Comparison of ENCODE assay signal across 12 cellular contexts in the genomic region with DNA sequence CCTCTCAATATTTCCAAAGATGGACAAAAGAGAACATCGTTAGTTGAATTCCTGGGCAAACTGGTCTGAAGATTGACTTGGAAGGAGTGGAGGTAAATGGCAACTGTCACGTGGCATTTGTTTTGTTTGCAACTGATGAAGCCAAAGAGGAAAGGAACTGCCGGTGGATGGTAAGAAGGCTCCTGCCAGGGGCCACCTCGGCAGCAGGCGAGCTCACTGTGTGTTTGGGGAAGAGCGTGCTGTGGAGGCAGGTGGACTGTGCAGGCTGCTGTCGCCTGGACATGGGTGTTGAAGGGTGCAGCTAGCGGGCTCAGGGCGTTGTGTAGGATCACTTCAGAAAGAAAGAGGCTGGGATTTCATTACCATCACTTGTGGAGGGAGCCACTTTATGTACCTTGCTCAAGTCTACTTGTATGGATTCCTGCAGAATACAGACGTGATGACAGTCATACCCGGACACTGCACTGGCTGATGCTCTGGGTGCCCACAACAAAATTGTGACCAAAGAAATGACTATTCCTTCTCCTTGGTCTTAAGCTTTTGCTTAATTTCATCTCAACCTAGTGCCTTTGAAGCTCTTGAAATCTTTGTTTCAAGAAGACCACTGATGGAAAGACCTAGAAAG.
DNase-seq lines count a peak whose midpoint lies in the region; ATAC-seq and TF ChIP-seq lines count a peak whose summit lies in the region.
"Had no signal": no experiment of that assay in that cellular context is flagged by ENCODE, and none has a peak within 500 bp of the region (broad histone marks: within the 10 kb centered on the region; RNA-seq: fewer than 3 reads in every experiment).

No MANE protein-coding gene starts in this region.

- no peak overlapping the region for H3K9ac ChIP-seq in muscle layer of colon (ENCODE audit: low read length)

- DNase-seq in M059J (ENCODE audit: low read depth) (peak; percentile 54), thoracic aorta (ENCODE audit: low spot score) (no peak), NCI-H2171 treated with DMSO at 0.1 percent for 48 hours (lab: John Stamatoyannopoulos, UW) (no peak), iPS-NIHi11 (ENCODE audit: low spot score) (no peak), ecto neural progenitor cell (ENCODE audit: low spot score) (no peak), D341Med (ENCODE audit: low spot score) (no peak)
- DNase-seq: activated CD4-positive, alpha-beta T cell treated with anti-CD3 and anti-CD28 coated beads for 4 hours; activated naive CD4-positive, alpha-beta T cell treated with anti-CD3 and anti-CD28 coated beads, Interleukin-2, amount 50 U/mL, for 16 hours; DND-41; stimulated activated CD4-positive, alpha-beta T cell treated with anti-CD3 and anti-CD28 coated beads, Interleukin-4, amount 100 ng/mL, for 24 hours had no signal

- H3K9me3 ChIP-seq in muscle layer of colon (ENCODE audit: low read length) (no peaks in the 10 kb centered on the region), thoracic aorta (no peaks in the 10 kb centered on the region)

- H3K27ac ChIP-seq in cingulate gyrus (ENCODE audit: low read depth, low read length) (peak overlapping the region; percentile 73), muscle layer of colon (ENCODE audit: low read depth, low read length) (peak overlapping the region; percentile 1), thoracic aorta (peak overlapping the region; percentile 73 to 96)

- H3K27me3 ChIP-seq in muscle layer of colon (ENCODE audit: control insufficient read depth in 1 of 2, insufficient read depth in 2 of 2, low read length in 2 of 2) (no peaks in the 10 kb centered on the region), thoracic aorta (replicated peaks; ENCODE audit: insufficient read depth) (no peaks in the 10 kb centered on the region)

- H3K4me1 ChIP-seq in muscle layer of colon (ENCODE audit: insufficient read depth, low read length): peaks cover 18% of the 10 kb centered on the region
- peaks cover 18 to 88% of the 10 kb centered on the region in 2 donors for H3K4me1 ChIP-seq in thoracic aorta (ENCODE audit: control insufficient read depth in 1 of 2, low read depth in 2 of 2)

- H3K4me3 ChIP-seq in muscle layer of colon (ENCODE audit: low read depth in 1 of 2, low read length in 2 of 2): peak overlapping the region in 1 of 2 donors; percentile 51
- peak overlapping the region; percentile 66 for H3K4me3 ChIP-seq in thoracic aorta

- TF ChIP-seq CTCF in thoracic aorta (IDR thresholded peaks at IDR 0.05): no peak

- H3K36me3 ChIP-seq in muscle layer of colon (ENCODE audit: insufficient read depth, low read length): no peaks in the 10 kb centered on the region
- peaks cover 7% of the 10 kb centered on the region for H3K36me3 ChIP-seq in thoracic aorta

- peak; percentile 29 for ATAC-seq in thoracic aorta (ENCODE audit: insufficient number of reproducible peaks, low FRiP score, low read depth)

Comparison
In these comparisons a context has a peak if more than half of its experiments do, and no peak if none do; other contexts are left out.
1. H3K27ac ChIP-seq: peak in every context shown above with its lines; median percentile 84 in thoracic aorta; 73 in cingulate gyrus; 1 in muscle layer of colon.